8 cellular contexts compared by ENCODE assay signal in the genomic region with DNA sequence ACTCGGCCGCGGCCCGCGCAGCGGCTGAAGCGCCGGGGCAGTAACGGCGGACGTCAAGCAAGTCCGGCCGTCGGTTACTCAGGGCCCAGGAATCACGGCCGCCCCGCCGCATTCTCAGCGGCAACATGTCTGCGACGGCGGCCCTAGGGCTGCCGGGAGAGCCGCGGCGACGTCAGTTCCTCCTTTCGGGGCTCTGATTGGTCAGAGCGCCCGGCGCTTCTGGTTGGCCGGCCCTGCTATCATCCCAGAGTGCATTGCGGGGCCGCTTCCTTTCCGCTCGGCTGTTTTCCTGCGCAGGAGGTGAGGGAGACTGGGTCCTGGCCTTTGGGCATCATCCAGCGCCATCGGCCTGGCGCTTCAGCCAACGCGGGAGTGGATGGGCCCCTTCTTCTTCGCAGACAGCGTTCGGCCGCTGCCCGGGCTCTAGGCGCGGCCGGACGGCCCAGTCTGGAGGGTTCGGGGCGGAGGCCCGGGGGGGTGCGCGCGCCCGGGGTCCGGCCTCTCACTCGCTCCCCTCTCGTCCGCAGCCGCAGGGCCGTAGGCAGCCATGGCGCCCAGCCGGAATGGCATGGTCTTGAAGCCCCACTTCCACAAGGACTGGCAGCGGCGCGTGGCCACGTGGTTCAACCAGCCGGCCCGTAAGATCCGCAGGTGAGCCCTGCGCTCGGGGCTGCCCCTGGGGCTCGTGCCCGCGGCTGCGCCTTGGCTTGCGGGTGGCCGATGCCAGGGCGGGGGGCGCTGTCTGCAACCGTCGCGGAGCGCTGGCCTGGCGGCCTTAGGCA. TPM values are rescaled to one million over a fixed set of nuclear protein-coding genes. Genes with fewer than 3 reads are reported as not detected.
A peak's percentile ranks its signal among the peaks of the same experiment; 100 is the strongest.
DNase-seq lines count a peak whose midpoint lies in the region; ATAC-seq and TF ChIP-seq lines count a peak whose summit lies in the region.

Gene RPL13, plus strand, starts transcription at position 270 of the 782 bp plus-strand sequence. Its CDS starts 278 bp downstream, at position 548.

- peak within 1 kb of the TSS; percentile 90 for H3K4me3 ChIP-seq in CD8-positive, alpha-beta T cell (ENCODE audit: low read depth, low read length)
- H3K4me3 ChIP-seq in lung = peak within 1 kb of the TSS; percentile 96

- intact Hi-C loops in CD8-positive, alpha-beta T cell (cut with DNase I, micrococcal nuclease) = loop anchor here (1.0 to 5.0 kb wide), 12 partner anchors 26 to 748 kb away; partner anchors contain the start of genes SPG7 (in 2 of the 2), ANKRD11 (in 1 of the 2), APRT (in 1 of the 2) and CHMP1A (in 1 of the 2)

- ATAC-seq in CD8-positive, alpha-beta T cell = peak; percentile 89
- ATAC-seq in GM19463 (IDR thresholded peaks at IDR 0.05; ENCODE audit: unreplicated experiment) (peak; percentile 88), lung (ENCODE audit: insufficient read depth, low FRiP score) (peak; percentile 94)

- peak within 1 kb of the TSS; percentile 89 for H3K4me3 Mint-ChIP-seq in CD8-positive, alpha-beta T cell

- peak; percentile 81 to 95 (median 90) for DNase-seq in CD8-positive, alpha-beta T cell
- DNase-seq in HT-29 (ENCODE audit: low spot score) = peak; percentile 97
- DNase-seq in NK-92 treated with Interleukin-12 subunit alpha and Interleukin-12 subunit beta, amount 100 ng/mL, for 24 hours (lab: John Stamatoyannopoulos, UW) = peak; percentile 84
- peak; percentile 95 for DNase-seq in activated CD8-positive, alpha-beta memory T cell treated with anti-CD3 and anti-CD28 coated beads for 24 hours
- peak; percentile 92 for DNase-seq in effector CD4-positive, alpha-beta T cell
- DNase-seq in lung (ENCODE audit: low spot score) = peak; percentile 95
- peak; percentile 87 to 92 (median 92) for DNase-seq in stimulated activated CD4-positive, alpha-beta T cell treated with anti-CD3 and anti-CD28 coated beads, TNF-alpha, amount 100 ng/mL, for 24 hours (ENCODE audit: low read depth in 3 of 3)

- POLR2A ChIA-PET in CD8-positive, alpha-beta T cell (lab: Charles Lee) = interaction anchor here (1.0 to 1.3 kb wide), 2 partner anchors 52 to 245 kb away, joined by 3 read pairs; partner anchors contain the start of gene SPG7

- peaks cover 54% of the 10 kb centered on the region for H3K36me3 Mint-ChIP-seq in CD8-positive, alpha-beta T cell

- peaks cover 52% of the 10 kb centered on the region for H3K4me1 Mint-ChIP-seq in CD8-positive, alpha-beta T cell (ENCODE audit: low read depth)

- H3K9me3 Mint-ChIP-seq in CD8-positive, alpha-beta T cell = no peaks in the 10 kb centered on the region

- CTCF ChIA-PET in CD8-positive, alpha-beta T cell (lab: Charles Lee) = no interaction called here

- peaks cover 54% of the 10 kb centered on the region for H3K4me1 ChIP-seq in CD8-positive, alpha-beta T cell (ENCODE audit: insufficient read depth, low read length)
- peaks cover 3 to 16% of the 10 kb centered on the region in 2 donors for H3K4me1 ChIP-seq in lung (ENCODE audit: control insufficient read depth in 2 of 2, insufficient read depth in 2 of 2, low read length in 2 of 2)

- H3K27me3 Mint-ChIP-seq in CD8-positive, alpha-beta T cell (ENCODE audit: low read depth) = no peaks in the 10 kb centered on the region

- peaks cover 44% of the 10 kb centered on the region for H3K36me3 ChIP-seq in CD8-positive, alpha-beta T cell (ENCODE audit: insufficient read depth, low read length)
- H3K36me3 ChIP-seq in lung (ENCODE audit: control insufficient read depth in 2 of 2, insufficient read depth in 2 of 2, low read length in 2 of 2) = peaks cover 18 to 47% of the 10 kb centered on the region in 2 donors

- no peaks in the 10 kb centered on the region for H3K9me3 ChIP-seq in CD8-positive, alpha-beta T cell (ENCODE audit: low read length)
- H3K9me3 ChIP-seq in lung (ENCODE audit: control insufficient read depth in 2 of 2, insufficient read depth in 1 of 2, low read length in 1 of 2) = no peaks in the 10 kb centered on the region

- TF ChIP-seq CTCF in CD8-positive, alpha-beta T cell (IDR thresholded peaks at IDR 0.05) = no peak
- no peak for TF ChIP-seq CTCF in lung (IDR thresholded peaks at IDR 0.05; ENCODE audit: control extremely low read depth, extremely low read depth)

- peak within 1 kb of the TSS; percentile 97 for H3K27ac ChIP-seq in CD8-positive, alpha-beta T cell (ENCODE audit: low read depth, low read length)
- peak within 1 kb of the TSS; percentile 99 to 100 for H3K27ac ChIP-seq in lung (ENCODE audit: low read depth in 1 of 2, low read length in 1 of 2)

- peak within 1 kb of the TSS; percentile 93 for H3K27ac Mint-ChIP-seq in CD8-positive, alpha-beta T cell

- WGBS in lung, 2 donors = 0% methylated on average over 75 to 88 of the region's 88 CpGs

- no peaks in the 10 kb centered on the region for H3K27me3 ChIP-seq in CD8-positive, alpha-beta T cell (ENCODE audit: insufficient read depth, low read length)
- H3K27me3 ChIP-seq in lung (ENCODE audit: control insufficient read depth, insufficient read depth) = no peaks in the 10 kb centered on the region

RNA-seq across cellular contexts. Expression of gene RPL13, which starts in this region (rescaled TPM):
- 1,000 to 10,000 TPM; 4,632 to 4,668 TPM for total RNA-seq in CD8-positive, alpha-beta T cell
- 8,222 and 8,866 TPM in 2 replicates for total RNA-seq in HT-29 (2014; rRNA removed; shearing (Covaris generic))
- total RNA-seq in lung = 1,000 to 10,000 TPM; 1,905 to 2,186 TPM
- polyA plus RNA-seq in lung = 1,000 to 10,000 TPM; 5,901 to 7,821 TPM

Comparison
In these comparisons a context has a peak if more than half of its experiments do, and no peak if none do; other contexts are left out.
1. Peak in every context shown above with its lines: DNase-seq, ATAC-seq, H3K4me3 ChIP-seq and H3K27ac ChIP-seq.